12 cellular contexts compared by ENCODE assay signal in the genomic region with DNA sequence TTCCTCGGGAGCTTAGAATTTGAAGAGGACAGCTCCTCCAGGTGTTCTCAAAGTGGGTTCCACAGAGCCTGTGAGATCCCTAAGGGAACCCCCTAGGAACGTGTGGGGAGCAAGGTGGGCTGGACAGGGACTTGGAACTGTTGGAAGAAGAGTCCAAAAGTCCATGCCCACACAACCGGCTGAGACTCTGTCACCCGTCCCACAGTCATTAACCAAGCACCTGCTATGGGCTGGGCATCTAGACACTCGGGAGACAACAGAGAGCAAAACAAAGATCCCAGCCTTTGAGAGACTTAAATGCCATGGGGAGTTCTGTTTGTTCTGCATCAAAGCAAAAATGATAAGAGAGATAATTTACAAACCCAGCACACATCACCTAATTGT. TPM values are rescaled to one million over a fixed set of nuclear protein-coding genes. Genes with fewer than 3 reads are reported as not detected.
A peak's percentile ranks its signal among the peaks of the same experiment; 100 is the strongest.
DNase-seq lines count a peak whose midpoint lies in the region; ATAC-seq and TF ChIP-seq lines count a peak whose summit lies in the region.
"Had no signal": no experiment of that assay in that cellular context is flagged by ENCODE, and none has a peak within 500 bp of the region (broad histone marks: within the 10 kb centered on the region; RNA-seq: fewer than 3 reads in every experiment).

No MANE protein-coding gene starts in this region.

- H3K9ac ChIP-seq in OCI-LY3 (ENCODE audit: low read length), result no peak overlapping the region
- H3K9ac ChIP-seq: BLaER1 treated with 17β-estradiol and CSF1 and Interleukin-3, amounts not matched to agents 10 nM and 100 nM had no signal

- peak overlapping the region; percentile 39 for H3K4me2 ChIP-seq in OCI-LY3 (ENCODE audit: low read length)
- H3K4me2 ChIP-seq: PC-9 had no signal

- no peak overlapping the region for H3K27ac ChIP-seq in OCI-LY3 (ENCODE audit: low read length)
- H3K27ac ChIP-seq: BLaER1 treated with 17β-estradiol and CSF1 and Interleukin-3, amounts not matched to agents 10 nM and 100 nM; PC-9; RWPE1 had no signal

- intact Hi-C loops in mucosa of descending colon (cut with DNase I, micrococcal nuclease), result loop anchor here (2.0 to 5.0 kb wide), 2 partner anchors 136 to 140 kb away; no protein-coding TSS in a partner anchor

- DNase-seq in NCI-H2196 treated with DMSO at 0.1 percent for 48 hours (lab: John Stamatoyannopoulos, UW; ENCODE audit: unreplicated experiment), result peak; percentile 14
- no peak for DNase-seq in NCI-H2196 (lab: John Stamatoyannopoulos, UW; ENCODE audit: unreplicated experiment)
- peak; percentile 32 for DNase-seq in COR-L47 (lab: John Stamatoyannopoulos, UW)
- DNase-seq in mucosa of descending colon, result peak in 1 of 3 donors; percentile 45
- no peak for DNase-seq in activated CD4-positive, alpha-beta T cell treated with anti-CD3 and anti-CD28 coated beads, Interleukin-2, amount 50 U/mL, for 48 hours
- no peak for DNase-seq in omental fat pad (ENCODE audit: low spot score)
- DNase-seq: SIG-M5 had no signal

- TF ChIP-seq CTCF in OCI-LY3 (IDR thresholded peaks at IDR 0.05; ENCODE audit: low read depth, low read length), result no peak
- TF ChIP-seq CTCF in mucosa of descending colon (IDR thresholded peaks at IDR 0.05), result no peak
- no peak for TF ChIP-seq CTCF in omental fat pad (IDR thresholded peaks at IDR 0.05)

- no peaks in the 10 kb centered on the region for H3K79me2 ChIP-seq in OCI-LY3 (ENCODE audit: low read length)

- peaks cover 4% of the 10 kb centered on the region for H3K4me1 ChIP-seq in OCI-LY3 (ENCODE audit: low read length)
- peaks cover 18% of the 10 kb centered on the region for H3K4me1 ChIP-seq in mucosa of descending colon (ENCODE audit: low read depth)

- H3K9me3 ChIP-seq in OCI-LY3 (ENCODE audit: insufficient read depth, low read length) (no peaks in the 10 kb centered on the region), mucosa of descending colon (peaks cover 6% of the 10 kb centered on the region)

- H3K36me3 ChIP-seq in OCI-LY3 (replicated peaks; ENCODE audit: low read depth, low read length), result no peaks in the 10 kb centered on the region
- H3K36me3 ChIP-seq in mucosa of descending colon (ENCODE audit: low read depth), result no peaks in the 10 kb centered on the region
- H3K36me3 ChIP-seq: BLaER1 treated with 17β-estradiol and CSF1 and Interleukin-3, amounts not matched to agents 10 nM and 100 nM had no signal

- H4K20me1 ChIP-seq in OCI-LY3 (ENCODE audit: insufficient read depth, low read length), result no peaks in the 10 kb centered on the region

- peaks cover 32% of the 10 kb centered on the region for H3K27me3 ChIP-seq in OCI-LY3 (ENCODE audit: low read depth, low read length)

- no peak overlapping the region for H2AFZ ChIP-seq in OCI-LY3 (ENCODE audit: low read depth, low read length)
- H2AFZ ChIP-seq: PC-9 had no signal

- peak; percentile 47 for ATAC-seq in mucosa of descending colon
- no peak for ATAC-seq in omental fat pad (ENCODE audit: low FRiP score)
- no peak for ATAC-seq in HG03196 (IDR thresholded peaks at IDR 0.05; ENCODE audit: unreplicated experiment)

- H3K4me3 ChIP-seq in OCI-LY3 (ENCODE audit: low read length) (peak overlapping the region; percentile 7; the same call in 1 of the 2 replicates), mucosa of descending colon (no peak overlapping the region)
- H3K4me3 ChIP-seq: BLaER1 treated with 17β-estradiol and CSF1 and Interleukin-3, amounts not matched to agents 10 nM and 100 nM; PC-9 had no signal

RNA-seq across cellular contexts. Expression of a gene that starts 51.9 kb away (rescaled TPM):
- total RNA-seq in mucosa of descending colon (10 to 100 TPM; 12.8 to 16.0 (median 14.7) TPM), omental fat pad (10 to 100 TPM; 13.3 to 20.5 (median 16.3) TPM)

Comparison
In these comparisons a context has a peak if more than half of its experiments do, and no peak if none do; other contexts are left out.
1. DNase-seq: peak in NCI-H2196 treated with DMSO at 0.1 percent for 48 hours (single experiment) and COR-L47 (single experiment); none in NCI-H2196 (single experiment), activated CD4-positive, alpha-beta T cell treated with anti-CD3 and anti-CD28 coated beads, Interleukin-2, amount 50 U/mL, for 48 hours (0 of 2) and omental fat pad (single experiment).